20 cellular contexts compared by ENCODE assay signal in the genomic region with DNA sequence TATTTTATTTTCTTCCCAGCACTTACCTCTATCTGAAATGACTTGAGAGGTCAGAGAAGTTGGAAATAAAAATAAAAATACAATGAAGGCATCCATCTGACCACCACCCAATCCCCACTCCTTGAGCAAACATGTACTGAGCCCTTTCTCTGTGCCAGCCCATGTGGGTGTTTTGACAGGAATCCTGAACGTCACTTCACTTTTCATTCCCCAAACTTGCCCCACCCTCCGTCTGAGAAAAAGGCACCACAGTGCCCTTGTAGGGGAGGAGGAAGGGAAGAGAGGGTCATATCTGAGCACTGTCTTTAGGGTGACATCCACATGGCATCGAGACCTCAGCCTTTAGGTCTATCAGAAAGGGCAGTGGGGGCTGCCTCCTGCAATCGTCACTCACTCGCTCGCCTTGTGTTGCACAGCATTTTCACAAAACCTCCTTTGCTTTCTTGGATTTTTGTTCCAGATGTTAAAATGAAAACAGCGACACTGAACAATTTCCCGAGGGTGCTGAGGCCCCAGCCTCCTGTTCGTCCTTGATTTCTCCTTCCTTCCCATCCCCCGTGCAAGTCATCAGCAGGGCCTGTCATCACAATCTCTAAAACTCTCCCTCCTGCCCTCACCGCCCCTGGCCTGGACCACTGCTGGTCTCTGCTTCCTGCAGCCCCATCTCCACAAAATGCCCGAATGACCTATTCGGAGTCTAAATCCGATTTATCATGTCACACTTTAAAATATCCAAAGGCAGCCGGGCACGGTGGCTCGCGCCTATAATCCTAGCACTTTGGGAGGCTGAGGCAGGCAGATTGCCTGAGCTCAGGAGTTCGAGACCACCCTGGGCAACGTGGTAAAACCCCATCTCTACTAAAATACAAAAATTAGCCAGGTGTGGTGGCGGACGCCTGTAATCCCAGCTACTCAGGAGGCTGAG. TPM values are rescaled to one million over a fixed set of nuclear protein-coding genes. Genes with fewer than 3 reads are reported as not detected.
A peak's percentile ranks its signal among the peaks of the same experiment; 100 is the strongest.
DNase-seq lines count a peak whose midpoint lies in the region; ATAC-seq and TF ChIP-seq lines count a peak whose summit lies in the region.
"Had no signal": no experiment of that assay in that cellular context is flagged by ENCODE, and none has a peak within 500 bp of the region (broad histone marks: within the 10 kb centered on the region; RNA-seq: fewer than 3 reads in every experiment).

No MANE protein-coding gene starts in this region.

- H3K36me3 ChIP-seq in Peyer's patch, result peaks cover 0 to 27% (median 0%) of the 10 kb centered on the region in 3 donors
- peaks cover 0 to 45% (median 34%) of the 10 kb centered on the region in 9 donors for H3K36me3 ChIP-seq in heart left ventricle
- H3K36me3 ChIP-seq in neural progenitor cell, result no peaks in the 10 kb centered on the region
- peaks cover 3% of the 10 kb centered on the region for H3K36me3 ChIP-seq in WERI-Rb-1

- H3K27ac ChIP-seq in Peyer's patch, result peak overlapping the region in 3 of 4 donors; percentile 64 to 97 (median 93)
- peak overlapping the region in 10 of 12 donors; percentile 26 to 75 (median 60) for H3K27ac ChIP-seq in heart left ventricle
- H3K27ac ChIP-seq in neural progenitor cell, result no peak overlapping the region
- no peak overlapping the region for H3K27ac ChIP-seq in WERI-Rb-1
- H3K27ac ChIP-seq: adrenal gland, C4-2B, SJSA1 had no signal

- DNase-seq in 8988T, result peak; percentile 5
- peak in 1 of 3 donors; percentile 43 for DNase-seq in Peyer's patch
- peak in 2 of 5 donors; percentile 35 to 40 for DNase-seq in heart left ventricle
- no peak for DNase-seq in neural progenitor cell (ENCODE audit: low spot score)
- DNase-seq in NCI-H128 (lab: John Stamatoyannopoulos, UW; ENCODE audit: unreplicated experiment), result no peak
- no peak for DNase-seq in NCI-H226
- no peak for DNase-seq in WERI-Rb-1
- DNase-seq: activated CD4-positive, alpha-beta T cell treated with anti-CD3 and anti-CD28 coated beads for 4 hours; erythroblast; HFFc6; NCI-H2227 treated with DMSO at 0.1 percent for 48 hours; NCI-H82; nucleus accumbens had no signal

- H3K4me2 ChIP-seq in neural progenitor cell, result no peak overlapping the region

- peaks cover 0 to 53% (median 6%) of the 10 kb centered on the region in 4 donors for H3K4me1 ChIP-seq in Peyer's patch
- H3K4me1 ChIP-seq in heart left ventricle, result peaks cover 0 to 35% (median 28%) of the 10 kb centered on the region in 12 donors
- peaks cover 5% of the 10 kb centered on the region for H3K4me1 ChIP-seq in neural progenitor cell
- H3K4me1 ChIP-seq: adrenal gland, SJSA1 had no signal

- no peaks in the 10 kb centered on the region for H3K36me3 Mint-ChIP-seq in neural progenitor cell

- H3K4me3 ChIP-seq in Peyer's patch (no peak overlapping the region), heart left ventricle (no peak overlapping the region), neural progenitor cell (no peak overlapping the region), WERI-Rb-1 (ENCODE audit: low read depth, low read length) (no peak overlapping the region)
- H3K4me3 ChIP-seq: adrenal gland, gastroesophageal sphincter, K562, SJSA1 had no signal

- TF ChIP-seq CTCF in Peyer's patch (IDR thresholded peaks at IDR 0.05) (no peak), heart left ventricle (IDR thresholded peaks at IDR 0.05) (no peak), neural progenitor cell (IDR thresholded peaks at IDR 0.05) (no peak), WERI-Rb-1 (IDR thresholded peaks at IDR 0.05; ENCODE audit: low read depth, low read length) (no peak)

- TF ChIP-seq POLR2A in Peyer's patch (IDR thresholded peaks at IDR 0.05), result no peak
- TF ChIP-seq POLR2A in heart left ventricle (IDR thresholded peaks at IDR 0.05), result no peak

- no peaks in the 10 kb centered on the region for H3K79me2 ChIP-seq in neural progenitor cell (ENCODE audit: low read depth)

- H3K27me3 Mint-ChIP-seq in neural progenitor cell (ENCODE audit: insufficient read depth, low read depth), result peaks cover 2% of the 10 kb centered on the region

- no peaks in the 10 kb centered on the region for H4K20me1 ChIP-seq in neural progenitor cell (ENCODE audit: low read depth)

- peaks cover 4% of the 10 kb centered on the region for H3F3A ChIP-seq in neural progenitor cell (ENCODE audit: low read depth)

- 59 to 65% (median 63%) methylated on average over 22 of the region's 22 CpGs for WGBS in heart left ventricle, 4 donors

- H2AFZ ChIP-seq in neural progenitor cell (replicated peaks), result no peak overlapping the region

- H3K4me3 Mint-ChIP-seq in neural progenitor cell, result no peak overlapping the region
- H3K4me3 Mint-ChIP-seq: HFFc6 had no signal

- peak in 1 of 4 donors; percentile 34 for ATAC-seq in heart left ventricle
- no peak for ATAC-seq in GM21529 (IDR thresholded peaks at IDR 0.05; ENCODE audit: unreplicated experiment)
- ATAC-seq: gastroesophageal sphincter had no signal

- intact Hi-C loops in heart left ventricle (cut with DNase I), result no loop called here

- no peaks in the 10 kb centered on the region for H3K9me3 ChIP-seq in Peyer's patch
- no peaks in the 10 kb centered on the region for H3K9me3 ChIP-seq in heart left ventricle
- H3K9me3 ChIP-seq in neural progenitor cell (ENCODE audit: low read depth), result no peaks in the 10 kb centered on the region
- no peaks in the 10 kb centered on the region for H3K9me3 ChIP-seq in WERI-Rb-1 (ENCODE audit: severe bottlenecking)
- H3K9me3 ChIP-seq: adrenal gland, gastroesophageal sphincter, SJSA1 had no signal

- H3K27ac Mint-ChIP-seq in neural progenitor cell, result peak overlapping the region; percentile 22

- H3K27me3 ChIP-seq in Peyer's patch, result no peaks in the 10 kb centered on the region
- H3K27me3 ChIP-seq in heart left ventricle, result no peaks in the 10 kb centered on the region
- no peaks in the 10 kb centered on the region for H3K27me3 ChIP-seq in neural progenitor cell
- H3K27me3 ChIP-seq in WERI-Rb-1 (ENCODE audit: insufficient read depth, low read depth, severe bottlenecking), result no peaks in the 10 kb centered on the region
- H3K27me3 ChIP-seq: adrenal gland, gastroesophageal sphincter, SJSA1 had no signal

- H3K9me3 Mint-ChIP-seq in neural progenitor cell, result no peaks in the 10 kb centered on the region
- H3K9me3 Mint-ChIP-seq: activated T-helper 2 cell treated with anti-CD3 and anti-CD28 coated beads, Interferon-gamma antibody, Interleukin-2, Interleukin-4, amounts not matched to agents 10 μg/mL and 5 μg/mL and 100 μg/mL, durations not matched to agents 14 hours and 24 hours and 36 hours; HFFc6 had no signal

- no peak overlapping the region for H3K9ac ChIP-seq in neural progenitor cell

- H3K4me1 Mint-ChIP-seq in neural progenitor cell, result peaks cover 2% of the 10 kb centered on the region

RNA-seq across cellular contexts. Expression of a gene that starts 13.0 kb away (rescaled TPM):
- total RNA-seq in Peyer's patch, result 100 to 1,000 TPM in 3 of 4 donors, 10 to 100 TPM in 1; 92.4 to 168 (median 140) TPM
- 100 to 1,000 TPM; 177 to 318 (median 218) TPM for total RNA-seq in heart left ventricle
- 100 to 1,000 TPM; 229 to 454 TPM for polyA plus RNA-seq in heart left ventricle
- total RNA-seq in neural progenitor cell (ENCODE audit: low replicate concordance), result 40.1 and 65.6 TPM in 2 replicates

RNA-seq across cellular contexts. Expression of a gene that starts 13.1 kb away (rescaled TPM):
- total RNA-seq in Peyer's patch (1 to 10 TPM; 7.5 to 8.4 (median 8.2) TPM), heart left ventricle (10 to 100 TPM in 8 of 9 donors, 1 to 10 TPM in 1; 9.3 to 33.9 (median 15.8) TPM), neural progenitor cell (ENCODE audit: low replicate concordance) (10.3 and 14.5 TPM in 2 replicates)
- polyA plus RNA-seq in heart left ventricle, result 10 to 100 TPM; 33.4 to 83.4 TPM

RNA-seq across cellular contexts. Expression of a gene that starts 14.8 kb away (rescaled TPM):
- 100 to 1,000 TPM in 3 of 4 donors, 10 to 100 TPM in 1; 87.5 to 211 (median 196) TPM for total RNA-seq in Peyer's patch
- 100 to 1,000 TPM; 185 to 401 (median 231) TPM for total RNA-seq in heart left ventricle
- polyA plus RNA-seq in heart left ventricle, result 100 to 1,000 TPM; 461 to 464 TPM
- 12.6 and 29.2 TPM in 2 replicates for total RNA-seq in neural progenitor cell (ENCODE audit: low replicate concordance)

RNA-seq across cellular contexts. Expression of a gene that starts 36.3 kb away (rescaled TPM):
- 1 to 10 TPM in 3 of 4 donors, under 1 TPM in 1; 0.53 to 6.2 (median 2.5) TPM for total RNA-seq in Peyer's patch
- total RNA-seq in heart left ventricle, result 1 to 10 TPM; 2.9 to 8.1 (median 5.4) TPM
- 1 to 10 TPM; 1.5 to 4.8 TPM for polyA plus RNA-seq in heart left ventricle
- 9.1 and 16.6 TPM in 2 replicates for total RNA-seq in neural progenitor cell (ENCODE audit: low replicate concordance)

RNA-seq across cellular contexts. Expression of a gene that starts 40.0 kb away (rescaled TPM):
- 10 to 100 TPM; 77.6 to 96.5 (median 83.3) TPM for total RNA-seq in Peyer's patch
- 100 to 1,000 TPM in 5 of 9 donors, 10 to 100 TPM in 4; 68.4 to 143 (median 104) TPM for total RNA-seq in heart left ventricle
- polyA plus RNA-seq in heart left ventricle, result 10 to 100 TPM; 42.8 to 61.8 TPM
- 116 and 126 TPM in 2 replicates for total RNA-seq in neural progenitor cell (ENCODE audit: low replicate concordance)

Comparison
In these comparisons a context has a peak if more than half of its experiments do, and no peak if none do; other contexts are left out.
1. H3K27ac ChIP-seq: peak in Peyer's patch (3 of 4) and heart left ventricle (10 of 12); none in neural progenitor cell (single experiment) and WERI-Rb-1 (single experiment).